ENCODE assay signal across 8 cellular contexts in genomic region chr12:46266382-46266791, GRCh38. TPM values are rescaled to one million over a fixed set of nuclear protein-coding genes. Genes with fewer than 3 reads are reported as not detected.
DNase-seq lines count a peak whose midpoint lies in the region; ATAC-seq and TF ChIP-seq lines count a peak whose summit lies in the region.

No MANE protein-coding gene starts in this region.

- H3K4me3 ChIP-seq in MM.1S (ENCODE audit: low read length), result peak overlapping the region; percentile 96

- H2AFZ ChIP-seq in MM.1S (ENCODE audit: low read length), result 0 out of 2 replicates have a peak overlapping the region, but pooled peaks have one; percentile 86

- peaks cover 15% of the 10 kb centered on the region for H4K20me1 ChIP-seq in MM.1S (ENCODE audit: insufficient read depth, low read length)

- H3K9me2 ChIP-seq in MM.1S (replicated peaks; ENCODE audit: insufficient read depth, low read length), result no peaks in the 10 kb centered on the region

- peak overlapping the region; percentile 75; the same call in 1 of the 2 replicates for H3K27ac ChIP-seq in MM.1S (ENCODE audit: low read length)
- peak overlapping the region; percentile 88 for H3K27ac ChIP-seq in foreskin keratinocyte

- peaks cover 72% of the 10 kb centered on the region for H3K79me2 ChIP-seq in MM.1S (ENCODE audit: low read length)

- H3K4me2 ChIP-seq in MM.1S (ENCODE audit: low read depth, low read length), result peak overlapping the region; percentile 93

- TF ChIP-seq CTCF in MM.1S (IDR thresholded peaks at IDR 0.05; ENCODE audit: low read length) (no peak), foreskin keratinocyte (conservative IDR thresholded peaks at IDR 0.05) (no peak)

- H3K4me1 ChIP-seq in MM.1S (ENCODE audit: low read length) (peaks cover 22% of the 10 kb centered on the region), foreskin keratinocyte (peaks cover 59% of the 10 kb centered on the region)

- ATAC-seq in foreskin keratinocyte, result no peak

- no peaks in the 10 kb centered on the region for H3K27me3 ChIP-seq in MM.1S (replicated peaks; ENCODE audit: insufficient read depth, low read length)
- H3K27me3 ChIP-seq in foreskin keratinocyte, result no peaks in the 10 kb centered on the region

- no peaks in the 10 kb centered on the region for H3K9me3 ChIP-seq in MM.1S (replicated peaks; ENCODE audit: insufficient read depth, low read length)

- peak overlapping the region; percentile 96 for H3K9ac ChIP-seq in MM.1S (ENCODE audit: low read length)

- H3K36me3 ChIP-seq in MM.1S (replicated peaks; ENCODE audit: insufficient read depth, low read length), result no peaks in the 10 kb centered on the region

- DNase-seq in EH (ENCODE audit: low read depth) (peak; percentile 42), MM.1S (peak; percentile 18), foreskin keratinocyte (peak in 1 of 2 donors; percentile 58), kidney glomerular epithelial cell (lab: John Stamatoyannopoulos, UW) (no peak), GM03348 (ENCODE audit: low spot score) (no peak), foreskin melanocyte (no peak)
- peak; percentile 23 to 32 for DNase-seq in activated CD4-positive, alpha-beta T cell treated with anti-CD3 and anti-CD28 coated beads, Interleukin-2, amount 50 U/mL, for 4 hours
- peak; percentile 30 for DNase-seq in stimulated activated CD4-positive, alpha-beta T cell treated with anti-CD3 and anti-CD28 coated beads, Interleukin-1b, Interleukin-23, amount 100 ng/mL, for 48 hours

- H3F3A ChIP-seq in MM.1S (ENCODE audit: insufficient read depth, low read length), result peaks cover 10% of the 10 kb centered on the region; the same call in 1 of the 2 replicates

RNA-seq across cellular contexts. Expression of gene SLC38A1, which starts 2.5 kb away (rescaled TPM):
- total RNA-seq in foreskin keratinocyte, result 147 and 182 TPM in 2 replicates
- 28.5 and 28.8 TPM in 2 replicates for polyA plus RNA-seq in foreskin keratinocyte

Comparison
In these comparisons a context has a peak if more than half of its experiments do, and no peak if none do; other contexts are left out.
1. DNase-seq: peak in EH (single experiment), MM.1S (single experiment), activated CD4-positive, alpha-beta T cell treated with anti-CD3 and anti-CD28 coated beads, Interleukin-2, amount 50 U/mL, for 4 hours (2 of 2) and stimulated activated CD4-positive, alpha-beta T cell treated with anti-CD3 and anti-CD28 coated beads, Interleukin-1b, Interleukin-23, amount 100 ng/mL, for 48 hours (single experiment); none in kidney glomerular epithelial cell (single experiment), GM03348 (single experiment) and foreskin melanocyte (single experiment).